In genomic region chr2:20541305-20541640, GRCh38 we compare ENCODE assay signal across 25 cellular contexts.
"Had no signal": no experiment of that assay in that cellular context is flagged by ENCODE, and none has a peak within 500 bp of the region (broad histone marks: within the 10 kb centered on the region; RNA-seq: fewer than 3 reads in every experiment).

No MANE protein-coding gene starts in this region.

- H3K4me3 ChIP-seq: ascending aorta, body of pancreas, SJCRH30 had no signal

- H3K36me3 ChIP-seq: ascending aorta, SJCRH30 had no signal

- H3K27me3 ChIP-seq: ascending aorta, body of pancreas, SJCRH30 had no signal

- DNase-seq: activated CD4-positive, alpha-beta T cell treated with anti-CD3 and anti-CD28 coated beads for 48 hours; activated CD4-positive, alpha-beta T cell treated with anti-CD3 and anti-CD28 coated beads, Interleukin-2, amount 50 U/mL, for 4 hours; activated CD4-positive, CD25-positive, alpha-beta regulatory T cell treated with anti-CD3 and anti-CD28 coated beads, Interleukin-2, amount 50 U/mL, for 72 hours; activated CD8-positive, alpha-beta T cell treated with anti-CD3 and anti-CD28 coated beads, Interleukin-2, amount 10 ng/mL, durations not matched to agents 7 days and 5 days; activated effector memory CD4-positive, alpha-beta T cell treated with anti-CD3 and anti-CD28 coated beads, Interleukin-2, amount 50 U/mL, for 16 hours; activated naive CD4-positive, alpha-beta T cell treated with Interleukin-2 at 50 U/mL for 16 hours; activated naive CD8-positive, alpha-beta T cell treated with anti-CD3 and anti-CD28 coated beads, Interleukin-2, amount 50 U/mL, for 24 hours; activated T-cell treated with anti-CD3 and anti-CD28 coated beads, Interleukin-2, amount 50 U/mL, for 24 hours; amniotic stem cell; body of pancreas; Kasumi-1; KBM-7; NCI-H1048; NCI-H187 treated with DMSO at 0.1 percent for 48 hours; NCI-H2081 treated with DMSO at 0.1 percent for 48 hours; NCI-H82; NK-92 treated with Interleukin-12 subunit alpha and Interleukin-12 subunit beta, amount 100 ng/mL, for 24 hours; OCI-M1; Right ventricle myocardium superior; SW 1271 had no signal

- H3K4me1 ChIP-seq: body of pancreas had no signal

- ATAC-seq: activated CD8-positive, alpha-beta T cell treated with anti-CD3 and anti-CD28 coated beads, Interleukin-2, amount 10 ng/mL, durations not matched to agents 7 days and 5 days; activated naive CD8-positive, alpha-beta T cell treated with anti-CD3 and anti-CD28 coated beads, Interleukin-2, amount 50 U/mL, for 24 hours; body of pancreas; Panc1; SK-N-SH treated with all-trans-retinoic acid at 6 μM for 48 hours; WTC11 had no signal

- H3K27ac ChIP-seq: ascending aorta, body of pancreas, SJCRH30 had no signal

- H3K9me3 ChIP-seq: ascending aorta, body of pancreas, SJCRH30 had no signal
